Comparison of ENCODE assay signal across 13 cellular contexts in the genomic region with DNA sequence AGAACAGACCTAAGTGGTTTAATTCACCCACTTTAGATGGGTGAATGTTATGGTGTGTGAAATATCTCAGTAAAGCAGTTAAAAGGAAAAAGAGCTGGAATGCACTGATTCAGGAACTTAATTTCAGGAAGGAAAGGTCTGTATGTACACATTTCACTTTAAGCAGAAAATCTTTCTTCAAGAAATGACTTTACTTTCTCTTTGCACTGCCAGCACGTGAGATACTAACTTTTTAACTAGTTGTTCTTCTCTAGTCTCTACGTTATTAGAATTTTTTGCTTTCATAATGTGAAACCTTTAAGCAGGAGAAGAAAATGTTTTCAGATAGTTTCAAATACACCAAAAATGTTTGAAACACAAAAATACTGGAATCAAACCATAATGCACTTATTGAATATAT. TPM values are rescaled to one million over a fixed set of nuclear protein-coding genes. Genes with fewer than 3 reads are reported as not detected.
DNase-seq lines count a peak whose midpoint lies in the region; ATAC-seq and TF ChIP-seq lines count a peak whose summit lies in the region.
"Had no signal": no experiment of that assay in that cellular context is flagged by ENCODE, and none has a peak within 500 bp of the region (broad histone marks: within the 10 kb centered on the region; RNA-seq: fewer than 3 reads in every experiment).

No MANE protein-coding gene starts in this region.

- H3K27ac Mint-ChIP-seq in HFFc6 (no peak overlapping the region), neural progenitor cell (no peak overlapping the region)
- no peak overlapping the region for H3K27ac Mint-ChIP-seq in activated naive CD8-positive, alpha-beta T cell treated with anti-CD3 and anti-CD28 coated beads, Interleukin-2, amount 50 U/mL, for 24 hours
- no peak overlapping the region for H3K27ac Mint-ChIP-seq in stimulated activated naive B cell treated with anti-CD40 and anti-IgM and Interleukin-4, amounts not matched to agents 10 μg/mL and 1 μg/mL and 100 μg/mL, for 72 hours

- H4K20me1 ChIP-seq in DOHH2 (ENCODE audit: control insufficient read depth, insufficient read depth, low read depth, low read length) = no peaks in the 10 kb centered on the region
- no peaks in the 10 kb centered on the region for H4K20me1 ChIP-seq in neural progenitor cell (ENCODE audit: low read depth)

- H3K9ac ChIP-seq in neural progenitor cell = no peak overlapping the region

- H3K4me2 ChIP-seq in DOHH2 (ENCODE audit: low read length) = peak overlapping the region; percentile 21
- H3K4me2 ChIP-seq in neural progenitor cell = no peak overlapping the region

- H3K36me3 ChIP-seq in DOHH2 (ENCODE audit: control insufficient read depth, low read length) (no peaks in the 10 kb centered on the region), neural progenitor cell (no peaks in the 10 kb centered on the region), SJCRH30 (no peaks in the 10 kb centered on the region), tibial nerve (no peaks in the 10 kb centered on the region)
- H3K36me3 ChIP-seq: esophagus squamous epithelium, sigmoid colon had no signal

- no peaks in the 10 kb centered on the region for H3K9me3 Mint-ChIP-seq in HFFc6
- H3K9me3 Mint-ChIP-seq in activated naive CD8-positive, alpha-beta T cell treated with anti-CD3 and anti-CD28 coated beads, Interleukin-2, amount 50 U/mL, for 24 hours = no peaks in the 10 kb centered on the region
- H3K9me3 Mint-ChIP-seq in neural progenitor cell = peaks cover 2% of the 10 kb centered on the region
- no peaks in the 10 kb centered on the region for H3K9me3 Mint-ChIP-seq in stimulated activated naive B cell treated with anti-CD40 and anti-IgM and Interleukin-4, amounts not matched to agents 10 μg/mL and 1 μg/mL and 100 μg/mL, for 72 hours

- ATAC-seq in activated naive CD8-positive, alpha-beta T cell treated with anti-CD3 and anti-CD28 coated beads, Interleukin-2, amount 50 U/mL, for 24 hours = no peak
- no peak for ATAC-seq in stimulated activated naive B cell treated with anti-CD40 and anti-IgM and Interleukin-4, amounts not matched to agents 10 μg/mL and 1 μg/mL and 100 μg/mL, for 72 hours (replicated peaks)
- ATAC-seq: activated CD4-positive, CD25-positive, alpha-beta regulatory T cell treated with anti-CD3 and anti-CD28 coated beads, Interleukin-2, amount 50 U/mL, for 24 hours had no signal

- TF ChIP-seq POLR2A in tibial nerve (IDR thresholded peaks at IDR 0.05) = no peak

- no peaks in the 10 kb centered on the region for H3K9me3 ChIP-seq in DOHH2 (ENCODE audit: control insufficient read depth, insufficient read depth, low read length)
- no peaks in the 10 kb centered on the region for H3K9me3 ChIP-seq in neural progenitor cell (ENCODE audit: low read depth)
- H3K9me3 ChIP-seq in SJCRH30 (replicated peaks) = no peaks in the 10 kb centered on the region
- no peaks in the 10 kb centered on the region for H3K9me3 ChIP-seq in tibial nerve
- H3K9me3 ChIP-seq: esophagus squamous epithelium, sigmoid colon had no signal

- H3K27me3 Mint-ChIP-seq in HFFc6 (ENCODE audit: insufficient read depth) (peaks cover 3% of the 10 kb centered on the region; the same call in 1 of the 2 replicates), neural progenitor cell (ENCODE audit: insufficient read depth, low read depth) (no peaks in the 10 kb centered on the region)
- peaks cover 2% of the 10 kb centered on the region for H3K27me3 Mint-ChIP-seq in activated naive CD8-positive, alpha-beta T cell treated with anti-CD3 and anti-CD28 coated beads, Interleukin-2, amount 50 U/mL, for 24 hours
- peaks cover 0 to 13% of the 10 kb centered on the region in 2 donors for H3K27me3 Mint-ChIP-seq in stimulated activated naive B cell treated with anti-CD40 and anti-IgM and Interleukin-4, amounts not matched to agents 10 μg/mL and 1 μg/mL and 100 μg/mL, for 72 hours

- no peaks in the 10 kb centered on the region for H3K9me2 ChIP-seq in DOHH2 (replicated peaks; ENCODE audit: control insufficient read depth, low read length)

- H3K27ac ChIP-seq in DOHH2 (ENCODE audit: low read depth, low read length) (no peak overlapping the region), neural progenitor cell (no peak overlapping the region), SJCRH30 (no peak overlapping the region), tibial nerve (no peak overlapping the region)
- H3K27ac ChIP-seq: esophagus squamous epithelium, sigmoid colon had no signal

- no peaks in the 10 kb centered on the region for H3K4me1 ChIP-seq in DOHH2 (ENCODE audit: control insufficient read depth, low read length)
- peaks cover 17% of the 10 kb centered on the region for H3K4me1 ChIP-seq in neural progenitor cell
- H3K4me1 ChIP-seq in SJCRH30 = no peaks in the 10 kb centered on the region
- no peaks in the 10 kb centered on the region for H3K4me1 ChIP-seq in tibial nerve

- no peak overlapping the region for H3K4me3 ChIP-seq in DOHH2 (ENCODE audit: low read length)
- H3K4me3 ChIP-seq in neural progenitor cell = no peak overlapping the region
- H3K4me3 ChIP-seq in SJCRH30 = no peak overlapping the region
- no peak overlapping the region for H3K4me3 ChIP-seq in tibial nerve

- H2AFZ ChIP-seq in neural progenitor cell (replicated peaks) = peak overlapping the region; percentile 93

- DNase-seq in HFFc6 = no peak
- no peak for DNase-seq in activated naive CD8-positive, alpha-beta T cell treated with anti-CD3 and anti-CD28 coated beads, Interleukin-2, amount 50 U/mL, for 24 hours
- no peak for DNase-seq in neural progenitor cell (ENCODE audit: low spot score)
- DNase-seq in stimulated activated naive B cell treated with anti-CD40 and anti-IgM and Interleukin-4, amounts not matched to agents 10 μg/mL and 1 μg/mL and 100 μg/mL, for 72 hours = no peak
- DNase-seq in SJCRH30 = no peak
- DNase-seq in tibial nerve (ENCODE audit: low spot score in 2 of 2) = no peak
- DNase-seq: cerebellar nuclear complex, esophagus squamous epithelium, NCI-H1930, NCI-H774, sigmoid colon had no signal

- no peak for TF ChIP-seq EP300 in tibial nerve (IDR thresholded peaks at IDR 0.05)

- WGBS in tibial nerve, 2 donors = 26 to 30% methylated on average over 2 of the region's 2 CpGs

- H3K36me3 Mint-ChIP-seq in HFFc6 (ENCODE audit: low read depth) = no peaks in the 10 kb centered on the region; the same call in 1 of the 2 replicates
- H3K36me3 Mint-ChIP-seq in activated naive CD8-positive, alpha-beta T cell treated with anti-CD3 and anti-CD28 coated beads, Interleukin-2, amount 50 U/mL, for 24 hours (ENCODE audit: low read depth) = no peaks in the 10 kb centered on the region
- H3K36me3 Mint-ChIP-seq in neural progenitor cell = no peaks in the 10 kb centered on the region
- H3K36me3 Mint-ChIP-seq in stimulated activated naive B cell treated with anti-CD40 and anti-IgM and Interleukin-4, amounts not matched to agents 10 μg/mL and 1 μg/mL and 100 μg/mL, for 72 hours = no peaks in the 10 kb centered on the region

- H3K4me1 Mint-ChIP-seq in HFFc6 (ENCODE audit: low read depth) = peaks cover 12% of the 10 kb centered on the region; the same call in 1 of the 2 replicates
- H3K4me1 Mint-ChIP-seq in activated naive CD8-positive, alpha-beta T cell treated with anti-CD3 and anti-CD28 coated beads, Interleukin-2, amount 50 U/mL, for 24 hours = peaks cover 6% of the 10 kb centered on the region
- H3K4me1 Mint-ChIP-seq in neural progenitor cell = peaks cover 2% of the 10 kb centered on the region
- H3K4me1 Mint-ChIP-seq in stimulated activated naive B cell treated with anti-CD40 and anti-IgM and Interleukin-4, amounts not matched to agents 10 μg/mL and 1 μg/mL and 100 μg/mL, for 72 hours = peaks cover 0 to 2% of the 10 kb centered on the region in 2 donors

- H3F3A ChIP-seq in DOHH2 (ENCODE audit: control insufficient read depth, insufficient read depth) = no peaks in the 10 kb centered on the region
- H3F3A ChIP-seq in neural progenitor cell (ENCODE audit: low read depth) = no peaks in the 10 kb centered on the region

- H3K4me3 Mint-ChIP-seq in HFFc6 = peak overlapping the region; percentile 74
- peak overlapping the region; percentile 32 for H3K4me3 Mint-ChIP-seq in activated naive CD8-positive, alpha-beta T cell treated with anti-CD3 and anti-CD28 coated beads, Interleukin-2, amount 50 U/mL, for 24 hours
- no peak overlapping the region for H3K4me3 Mint-ChIP-seq in neural progenitor cell
- H3K4me3 Mint-ChIP-seq in stimulated activated naive B cell treated with anti-CD40 and anti-IgM and Interleukin-4, amounts not matched to agents 10 μg/mL and 1 μg/mL and 100 μg/mL, for 72 hours = no peak overlapping the region

- H3K27me3 ChIP-seq in DOHH2 (ENCODE audit: control insufficient read depth, low read length) = peaks cover 8% of the 10 kb centered on the region; the same call in 1 of the 2 replicates
- no peaks in the 10 kb centered on the region for H3K27me3 ChIP-seq in neural progenitor cell
- H3K27me3 ChIP-seq in SJCRH30 = no peaks in the 10 kb centered on the region
- no peaks in the 10 kb centered on the region for H3K27me3 ChIP-seq in tibial nerve
- H3K27me3 ChIP-seq: esophagus squamous epithelium, sigmoid colon had no signal

- TF ChIP-seq CTCF in DOHH2 (IDR thresholded peaks at IDR 0.05; ENCODE audit: low read depth, low read length, poor library complexity, severe bottlenecking) (no peak), HFFc6 (IDR thresholded peaks at IDR 0.05) (no peak), neural progenitor cell (IDR thresholded peaks at IDR 0.05) (no peak), tibial nerve (IDR thresholded peaks at IDR 0.05) (no peak)

- H3K79me2 ChIP-seq in DOHH2 (ENCODE audit: control insufficient read depth, low read length) (no peaks in the 10 kb centered on the region), neural progenitor cell (ENCODE audit: low read depth) (no peaks in the 10 kb centered on the region)

RNA-seq across cellular contexts. Expression of gene C4orf46, which starts 18.8 kb away (rescaled TPM):
- total RNA-seq in HFFc6 (2021; fragmentation: NEBNext Ultra II Directional; extraction: Animal tissue kit (Norgen Biotek cat#: 25700)) = 10 to 100 TPM in 5 of 6 experiments, 1 to 10 TPM in 1; 8.0 to 13.8 (median 11.8) TPM
- 63.7 and 101 TPM in 2 replicates for total RNA-seq in neural progenitor cell (ENCODE audit: low replicate concordance)
- total RNA-seq in SJCRH30 (2014; rRNA removed; shearing (Covaris generic)) = 26.4 and 29.1 TPM in 2 replicates
- 1 to 10 TPM; 1.3 to 4.5 (median 2.9) TPM for total RNA-seq in tibial nerve

RNA-seq across cellular contexts. Expression of gene ETFDH, which starts 19.2 kb away (rescaled TPM):
- 10 to 100 TPM; 18.3 to 23.3 (median 21.8) TPM for total RNA-seq in HFFc6 (2021; fragmentation: NEBNext Ultra II Directional; extraction: Animal tissue kit (Norgen Biotek cat#: 25700))
- total RNA-seq in neural progenitor cell (ENCODE audit: low replicate concordance) = 8.6 and 16.8 TPM in 2 replicates
- 6.1 and 8.9 TPM in 2 replicates for total RNA-seq in SJCRH30 (2014; rRNA removed; shearing (Covaris generic))
- total RNA-seq in tibial nerve = 10 to 100 TPM; 27.3 to 58.8 (median 40.8) TPM

Comparison
In these comparisons a context has a peak if more than half of its experiments do, and no peak if none do; other contexts are left out.
1. H3K4me3 Mint-ChIP-seq: peak in HFFc6 (single experiment) and activated naive CD8-positive, alpha-beta T cell treated with anti-CD3 and anti-CD28 coated beads, Interleukin-2, amount 50 U/mL, for 24 hours (single experiment); none in neural progenitor cell (single experiment) and stimulated activated naive B cell treated with anti-CD40 and anti-IgM and Interleukin-4, amounts not matched to agents 10 μg/mL and 1 μg/mL and 100 μg/mL, for 72 hours (0 of 2).